Comparison of ENCODE assay signal across 20 cellular contexts in genomic region chr9:114001410-114001685, GRCh38.
"Had no signal": no experiment of that assay in that cellular context is flagged by ENCODE, and none has a peak within 500 bp of the region (broad histone marks: within the 10 kb centered on the region; RNA-seq: fewer than 3 reads in every experiment).

No MANE protein-coding gene starts in this region.

- FAIRE-seq: pancreas, small intestine had no signal

- H3K79me2 ChIP-seq: hepatocyte had no signal

- H3K4me2 ChIP-seq: hepatocyte had no signal

- DNase-seq: left ventricle myocardium inferior; mesendoderm; retina; right cardiac atrium; small intestine; stimulated activated naive CD4-positive, alpha-beta T cell treated with Interleukin-2 at 50 U/mL for 16 hours; stimulated activated naive CD8-positive, alpha-beta T cell treated with anti-CD3 and anti-CD28 coated beads, Interleukin-15, amount 100 ng/mL, for 72 hours; thyroid gland; transverse colon had no signal

- H3K27me3 ChIP-seq: hepatocyte, pancreas, sigmoid colon, spleen, testis, thyroid gland, transverse colon, upper lobe of left lung had no signal

- H2AFZ ChIP-seq: hepatocyte had no signal

- H3K9me3 ChIP-seq: pancreas, prostate gland, sigmoid colon, testis, thyroid gland, transverse colon, upper lobe of left lung had no signal

- H3K4me3 ChIP-seq: hepatocyte, left ventricle myocardium inferior, lung, pancreas, prostate gland, sigmoid colon, spleen, testis, thyroid gland, transverse colon, upper lobe of left lung had no signal

- ATAC-seq: naive thymus-derived CD4-positive, alpha-beta T cell; natural killer cell treated with Interleukin-12 subunit alpha and Interleukin-12 subunit beta and Interleukin-15 and Interleukin-18, amount 100 ng/mL, for 72 hours; pancreas; right cardiac atrium; stimulated activated memory B cell treated with anti-CD40 and anti-IgM and Interleukin-4, amounts not matched to agents 10 μg/mL and 1 μg/mL and 100 μg/mL, for 72 hours had no signal

- H3K36me3 ChIP-seq: left ventricle myocardium inferior, pancreas, prostate gland, transverse colon, upper lobe of left lung had no signal

- H3K27ac ChIP-seq: hepatocyte, left ventricle myocardium inferior, pancreas, prostate gland, sigmoid colon, spleen, testis, thyroid gland, transverse colon, upper lobe of left lung had no signal

- H3K4me1 ChIP-seq: pancreas, testis had no signal
